8 cellular contexts compared by ENCODE assay signal in the genomic region with DNA sequence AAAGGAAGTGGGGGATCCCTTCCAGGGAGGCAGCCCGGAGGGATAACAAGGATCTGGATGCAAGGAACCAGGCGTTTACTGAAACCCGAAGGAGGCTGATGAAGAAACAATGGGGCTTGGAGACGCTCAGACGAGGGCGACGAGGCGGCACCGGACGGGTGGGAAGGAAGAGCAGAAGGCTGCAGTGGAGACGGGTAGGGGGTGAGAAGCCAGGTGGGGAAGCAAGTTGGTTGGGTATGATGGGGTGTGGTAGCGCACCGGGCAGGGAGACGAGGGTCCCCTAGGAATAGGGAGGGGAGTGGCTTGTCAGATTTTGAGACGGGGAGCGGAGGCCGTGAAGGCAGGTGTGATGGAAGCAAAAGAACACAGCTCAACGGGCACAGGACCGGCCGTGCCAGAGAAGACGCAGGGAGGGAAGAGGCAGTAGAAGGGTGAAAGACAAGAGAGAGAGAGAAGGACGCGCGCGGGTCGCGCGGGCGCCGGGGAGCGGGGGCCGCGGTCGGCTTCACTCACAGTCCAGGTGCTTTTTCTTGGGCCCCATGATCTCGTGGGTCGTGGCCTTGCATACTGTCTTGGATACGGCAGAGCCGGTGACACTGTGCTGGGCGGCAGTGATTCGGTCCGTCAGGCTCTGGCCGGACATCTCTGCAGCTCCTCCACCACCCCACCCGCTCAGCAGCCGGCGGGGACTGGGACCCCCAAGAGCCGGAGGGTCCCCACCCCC. TPM values are rescaled to one million over a fixed set of nuclear protein-coding genes. Genes with fewer than 3 reads are reported as not detected.
DNase-seq lines count a peak whose midpoint lies in the region; ATAC-seq and TF ChIP-seq lines count a peak whose summit lies in the region.

No MANE protein-coding gene starts in this region.

- H3K27ac Mint-ChIP-seq in GM23338 (peak overlapping the region; percentile 53), memory B cell (peak overlapping the region; percentile 99)
- H3K27ac Mint-ChIP-seq in stimulated activated effector memory CD8-positive, alpha-beta T cell treated with anti-CD3 and anti-CD28 coated beads, Interleukin-12 subunit alpha, Interleukin-12 subunit beta, amount 100 ng/mL, for 72 hours: peak overlapping the region; percentile 97

- H3K36me3 ChIP-seq in GM23338 (ENCODE audit: insufficient read depth) (no peaks in the 10 kb centered on the region), MM.1S (replicated peaks; ENCODE audit: insufficient read depth, low read length) (no peaks in the 10 kb centered on the region), ectodermal cell (ENCODE audit: control insufficient read depth, insufficient read depth, low read length) (no peaks in the 10 kb centered on the region)

- H2AFZ ChIP-seq in GM23338: no peak overlapping the region
- H2AFZ ChIP-seq in MM.1S (ENCODE audit: low read length): peak overlapping the region; percentile 31; the same call in 1 of the 2 replicates

- H3K27me3 Mint-ChIP-seq in GM23338 (ENCODE audit: insufficient read depth, low read depth, poor library complexity): peaks cover 6% of the 10 kb centered on the region
- H3K27me3 Mint-ChIP-seq in memory B cell: no peaks in the 10 kb centered on the region

- no peaks in the 10 kb centered on the region for H3K27me3 ChIP-seq in GM23338 (ENCODE audit: insufficient read depth)
- no peaks in the 10 kb centered on the region for H3K27me3 ChIP-seq in MM.1S (replicated peaks; ENCODE audit: insufficient read depth, low read length)
- H3K27me3 ChIP-seq in ectodermal cell (ENCODE audit: control insufficient read depth, insufficient read depth, low read length, poor library complexity, severe bottlenecking): no peaks in the 10 kb centered on the region

- TF ChIP-seq CTCF in GM12865 (IDR thresholded peaks at IDR 0.05; ENCODE audit: insufficient read depth, low read depth, low read length, missing control alignments): no peak
- no peak for TF ChIP-seq CTCF in GM23338 (conservative IDR thresholded peaks at IDR 0.05; ENCODE audit: low read depth in 2 of 2)
- no peak for TF ChIP-seq CTCF in MM.1S (IDR thresholded peaks at IDR 0.05; ENCODE audit: low read length)

- H3K4me3 Mint-ChIP-seq in GM23338: peak overlapping the region; percentile 99
- peak overlapping the region; percentile 98 for H3K4me3 Mint-ChIP-seq in memory B cell
- peak overlapping the region; percentile 99 for H3K4me3 Mint-ChIP-seq in stimulated activated effector memory CD8-positive, alpha-beta T cell treated with anti-CD3 and anti-CD28 coated beads, Interleukin-12 subunit alpha, Interleukin-12 subunit beta, amount 100 ng/mL, for 72 hours

- peak; percentile 56 for DNase-seq in GM12865 (ENCODE audit: low read depth)
- peak; percentile 52 for DNase-seq in GM23338 (ENCODE audit: low spot score)
- peak; percentile 38 for DNase-seq in MM.1S
- peak; percentile 9 to 20 for DNase-seq in activated CD4-positive, alpha-beta T cell treated with anti-CD3 and anti-CD28 coated beads, Interleukin-2, amount 50 U/mL, for 24 hours (ENCODE audit: low read depth in 1 of 2, low spot score in 1 of 2)
- peak in 1 of 2 donors; percentile 47 for DNase-seq in memory B cell (ENCODE audit: low spot score in 2 of 2)
- peak in 1 of 2 donors; percentile 82 for DNase-seq in stimulated activated effector memory CD8-positive, alpha-beta T cell treated with anti-CD3 and anti-CD28 coated beads, Interleukin-12 subunit alpha, Interleukin-12 subunit beta, amount 100 ng/mL, for 72 hours (ENCODE audit: low spot score in 2 of 2)

- H4K20me1 ChIP-seq in GM23338 (replicated peaks; ENCODE audit: insufficient read depth) (peaks cover 35% of the 10 kb centered on the region), MM.1S (ENCODE audit: insufficient read depth, low read length) (peaks cover 40% of the 10 kb centered on the region)

- H3K79me2 ChIP-seq in GM23338 (replicated peaks; ENCODE audit: insufficient read depth) (peaks cover 53% of the 10 kb centered on the region), MM.1S (ENCODE audit: low read length) (peaks cover 56% of the 10 kb centered on the region)

- H3K4me3 ChIP-seq in GM12865 (ENCODE audit: low read depth, low read length) (peak overlapping the region; percentile 88), GM23338 (peak overlapping the region; percentile 87), MM.1S (ENCODE audit: low read length) (peak overlapping the region; percentile 97), ectodermal cell (ENCODE audit: insufficient read depth, low read depth, low read length) (peak overlapping the region; percentile 81)

- no peaks in the 10 kb centered on the region for H3F3A ChIP-seq in GM23338 (replicated peaks; ENCODE audit: low read depth)
- peaks cover 20% of the 10 kb centered on the region for H3F3A ChIP-seq in MM.1S (ENCODE audit: insufficient read depth, low read length)

- H3K9me3 Mint-ChIP-seq in GM23338 (no peaks in the 10 kb centered on the region), memory B cell (no peaks in the 10 kb centered on the region)
- no peaks in the 10 kb centered on the region for H3K9me3 Mint-ChIP-seq in stimulated activated effector memory CD8-positive, alpha-beta T cell treated with anti-CD3 and anti-CD28 coated beads, Interleukin-12 subunit alpha, Interleukin-12 subunit beta, amount 100 ng/mL, for 72 hours

- H3K9me2 ChIP-seq in GM23338 (ENCODE audit: insufficient read depth): no peaks in the 10 kb centered on the region
- H3K9me2 ChIP-seq in MM.1S (replicated peaks; ENCODE audit: insufficient read depth, low read length): no peaks in the 10 kb centered on the region

- H3K9me3 ChIP-seq in MM.1S (replicated peaks; ENCODE audit: insufficient read depth, low read length) (no peaks in the 10 kb centered on the region), ectodermal cell (ENCODE audit: control insufficient read depth, low read length) (no peaks in the 10 kb centered on the region)

- H3K4me1 ChIP-seq in GM23338 (ENCODE audit: insufficient read depth) (peaks cover 33% of the 10 kb centered on the region), MM.1S (ENCODE audit: low read length) (peaks cover 17% of the 10 kb centered on the region), ectodermal cell (ENCODE audit: control insufficient read depth, insufficient read depth, low read length) (peaks cover 5% of the 10 kb centered on the region)

- WGBS in ectodermal cell, 2 experiments: 0% methylated on average over 46 of the region's 46 CpGs

- H3K4me2 ChIP-seq in GM23338 (peak overlapping the region; percentile 78), MM.1S (ENCODE audit: low read depth, low read length) (peak overlapping the region; percentile 81)

- H3K4me1 Mint-ChIP-seq in GM23338 (peaks cover 35% of the 10 kb centered on the region), memory B cell (peaks cover 42% of the 10 kb centered on the region)
- H3K4me1 Mint-ChIP-seq in stimulated activated effector memory CD8-positive, alpha-beta T cell treated with anti-CD3 and anti-CD28 coated beads, Interleukin-12 subunit alpha, Interleukin-12 subunit beta, amount 100 ng/mL, for 72 hours: peaks cover 18% of the 10 kb centered on the region

- peak overlapping the region; percentile 80 for H3K9ac ChIP-seq in MM.1S (ENCODE audit: low read length)

- H3K36me3 Mint-ChIP-seq in GM23338 (ENCODE audit: low read depth): peaks cover 4% of the 10 kb centered on the region
- peaks cover 4% of the 10 kb centered on the region for H3K36me3 Mint-ChIP-seq in memory B cell
- peaks cover 52% of the 10 kb centered on the region for H3K36me3 Mint-ChIP-seq in stimulated activated effector memory CD8-positive, alpha-beta T cell treated with anti-CD3 and anti-CD28 coated beads, Interleukin-12 subunit alpha, Interleukin-12 subunit beta, amount 100 ng/mL, for 72 hours

- ATAC-seq in GM23338 (peak; percentile 41), memory B cell (ENCODE audit: low read depth) (peak; percentile 36), GM18858 (IDR thresholded peaks at IDR 0.05; ENCODE audit: unreplicated experiment) (no peak)
- peak; percentile 52 for ATAC-seq in stimulated activated effector memory CD8-positive, alpha-beta T cell treated with anti-CD3 and anti-CD28 coated beads, Interleukin-12 subunit alpha, Interleukin-12 subunit beta, amount 100 ng/mL, for 72 hours

- peak overlapping the region; percentile 99 for H3K27ac ChIP-seq in GM23338 (ENCODE audit: low read depth)
- peak overlapping the region; percentile 53; the same call in 1 of the 2 replicates for H3K27ac ChIP-seq in MM.1S (ENCODE audit: low read length)
- peak overlapping the region; percentile 85 for H3K27ac ChIP-seq in ectodermal cell (ENCODE audit: insufficient read depth, low read depth, low read length, poor library complexity, severe bottlenecking)

TF ChIP-seq in GM23338, 12 proteins besides CTCF, POLR2A, EP300 and RAD21 (continues in another document):
- TF ChIP-seq JUNB (IDR thresholded peaks at IDR 0.05; ENCODE audit: unreplicated experiment) (no peak), ZNF331 (CRISPR knock-in tag; IDR thresholded peaks at IDR 0.05; ENCODE audit: low read depth) (no peak), NANOG (IDR thresholded peaks at IDR 0.05; ENCODE audit: borderline replicate concordance) (no peak), EZH2phosphoT487 (IDR thresholded peaks at IDR 0.05; ENCODE audit: unreplicated experiment) (no peak), ZNF114 (CRISPR knock-in tag; IDR thresholded peaks at IDR 0.05) (no peak), POLR2AphosphoS5 (IDR thresholded peaks at IDR 0.05; ENCODE audit: low read depth) (no peak), STAT1 (IDR thresholded peaks at IDR 0.05; ENCODE audit: unreplicated experiment) (no peak), EZH2 (IDR thresholded peaks at IDR 0.05; ENCODE audit: low read depth, unreplicated experiment) (no peak)
- TF ChIP-seq, protein P1, sequence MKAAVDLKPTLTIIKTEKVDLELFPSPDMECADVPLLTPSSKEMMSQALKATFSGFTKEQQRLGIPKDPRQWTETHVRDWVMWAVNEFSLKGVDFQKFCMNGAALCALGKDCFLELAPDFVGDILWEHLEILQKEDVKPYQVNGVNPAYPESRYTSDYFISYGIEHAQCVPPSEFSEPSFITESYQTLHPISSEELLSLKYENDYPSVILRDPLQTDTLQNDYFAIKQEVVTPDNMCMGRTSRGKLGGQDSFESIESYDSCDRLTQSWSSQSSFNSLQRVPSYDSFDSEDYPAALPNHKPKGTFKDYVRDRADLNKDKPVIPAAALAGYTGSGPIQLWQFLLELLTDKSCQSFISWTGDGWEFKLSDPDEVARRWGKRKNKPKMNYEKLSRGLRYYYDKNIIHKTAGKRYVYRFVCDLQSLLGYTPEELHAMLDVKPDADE (IDR thresholded peaks at IDR 0.05): no peak

RNA-seq across cellular contexts. Expression of a gene that starts 0.6 kb away (rescaled TPM):
- 134 and 150 TPM in 2 replicates for total RNA-seq in GM23338 (2014; rRNA removed; shearing (Covaris generic))
- polyA plus RNA-seq in GM23338 (2016; fragmentation: Nextera tagmentation; extraction: Ambion mirVana): 21.0 and 27.9 TPM in 2 replicates
- 104 TPM for polyA plus RNA-seq in ectodermal cell (2013, experiment 1 of 4)
- 99.6 TPM for polyA plus RNA-seq in ectodermal cell (2013, experiment 2 of 4)
- polyA plus RNA-seq in ectodermal cell (2013, experiment 3 of 4): 92.6 TPM
- polyA plus RNA-seq in ectodermal cell (2013, experiment 4 of 4): 99.0 TPM
